12 cellular contexts compared by ENCODE assay signal in the genomic region with DNA sequence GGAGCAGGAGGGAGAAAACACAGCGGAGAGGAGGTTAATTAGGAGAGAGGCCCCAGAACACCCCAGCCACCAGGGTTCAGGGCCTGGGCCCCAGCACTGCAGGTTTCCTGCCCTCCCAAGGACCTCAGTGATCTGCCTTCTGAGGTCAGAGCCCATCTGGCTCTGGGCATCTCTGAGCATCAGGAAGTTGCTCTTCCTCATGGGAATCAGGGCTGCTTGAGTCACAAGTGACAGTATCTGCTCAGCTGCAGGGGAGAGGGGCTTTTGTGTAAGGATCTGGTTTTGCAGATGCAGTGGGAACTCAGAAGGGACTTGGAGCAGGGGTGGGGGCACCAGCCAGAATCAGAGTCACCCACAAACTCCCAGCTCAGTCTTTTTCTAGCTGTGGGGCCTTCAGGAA.
A peak's percentile ranks its signal among the peaks of the same experiment; 100 is the strongest.
DNase-seq lines count a peak whose midpoint lies in the region; ATAC-seq, FAIRE-seq and TF ChIP-seq lines count a peak whose summit lies in the region.
"Had no signal": no experiment of that assay in that cellular context is flagged by ENCODE, and none has a peak within 500 bp of the region (broad histone marks: within the 10 kb centered on the region; RNA-seq: fewer than 3 reads in every experiment).

No MANE protein-coding gene starts in this region.

- no peak overlapping the region for H3K9ac ChIP-seq in endodermal cell (ENCODE audit: extremely low read depth, low read length, poor library complexity, severe bottlenecking)

- FAIRE-seq in frontal cortex (lab: Jason Lieb, UNC): no peak

- no peaks in the 10 kb centered on the region for H3K36me3 ChIP-seq in endodermal cell (ENCODE audit: control insufficient read depth, insufficient read depth, low read length)
- H3K36me3 ChIP-seq: gastroesophageal sphincter, lower lobe of right lung, right atrium auricular region had no signal

- no peak for ATAC-seq in activated CD8-positive, alpha-beta memory T cell treated with anti-CD3 and anti-CD28 coated beads, Interleukin-2, amount 10 ng/mL, durations not matched to agents 7 days and 5 days
- no peak for ATAC-seq in stimulated activated effector memory CD8-positive, alpha-beta T cell treated with anti-CD3 and anti-CD28 coated beads, Interleukin-12 subunit alpha, Interleukin-12 subunit beta, amount 100 ng/mL, for 72 hours
- ATAC-seq: gastroesophageal sphincter, lower lobe of right lung had no signal

- H3K9me3 Mint-ChIP-seq in activated CD8-positive, alpha-beta memory T cell treated with anti-CD3 and anti-CD28 coated beads, Interleukin-2, amount 10 ng/mL, durations not matched to agents 7 days and 5 days (ENCODE audit: low read depth): no peaks in the 10 kb centered on the region
- H3K9me3 Mint-ChIP-seq in endodermal cell: no peaks in the 10 kb centered on the region
- no peaks in the 10 kb centered on the region for H3K9me3 Mint-ChIP-seq in stimulated activated effector memory CD8-positive, alpha-beta T cell treated with anti-CD3 and anti-CD28 coated beads, Interleukin-12 subunit alpha, Interleukin-12 subunit beta, amount 100 ng/mL, for 72 hours

- no peak overlapping the region for H3K4me3 ChIP-seq in endodermal cell (ENCODE audit: low read length)
- H3K4me3 ChIP-seq: gastroesophageal sphincter, lower lobe of right lung, right atrium auricular region had no signal

- H3K9me3 ChIP-seq in endodermal cell (ENCODE audit: control insufficient read depth, low read length): no peaks in the 10 kb centered on the region
- H3K9me3 ChIP-seq: gastroesophageal sphincter, lower lobe of right lung, right atrium auricular region had no signal

- H3K27ac ChIP-seq in endodermal cell (ENCODE audit: low read depth, low read length): peak overlapping the region; percentile 68
- H3K27ac ChIP-seq: gastroesophageal sphincter, lower lobe of right lung, right atrium auricular region had no signal

- no peak for TF ChIP-seq CTCF in endodermal cell (conservative IDR thresholded peaks at IDR 0.05)

- WGBS in endodermal cell (ENCODE audit: insufficient coverage in 1 of 2, insufficient read length in 1 of 2), 2 experiments: 100% methylated on average over 1 of the region's 1 CpG

- no peak for DNase-seq in activated CD8-positive, alpha-beta memory T cell treated with anti-CD3 and anti-CD28 coated beads, Interleukin-2, amount 10 ng/mL, durations not matched to agents 7 days and 5 days
- no peak for DNase-seq in activated CD8-positive, alpha-beta memory T cell treated with anti-CD3 and anti-CD28 coated beads, Interleukin-2, amount 50 U/mL, for 4 hours
- DNase-seq in NCI-H69 (lab: John Stamatoyannopoulos, UW) (peak; percentile 83), endodermal cell (no peak), retina (peak; percentile 52), frontal cortex (ENCODE audit: low spot score in 2 of 2) (no peak), midbrain (lab: John Stamatoyannopoulos, UW) (no peak)
- no peak for DNase-seq in stimulated activated effector memory CD8-positive, alpha-beta T cell treated with anti-CD3 and anti-CD28 coated beads, Interleukin-12 subunit alpha, Interleukin-12 subunit beta, amount 100 ng/mL, for 72 hours (ENCODE audit: low spot score in 2 of 2)
- DNase-seq: caudate nucleus, lower lobe of right lung had no signal

- H3K4me1 ChIP-seq in endodermal cell (ENCODE audit: control insufficient read depth, insufficient read depth, low read length): no peaks in the 10 kb centered on the region
- H3K4me1 ChIP-seq: lower lobe of right lung had no signal

- peaks cover 1% of the 10 kb centered on the region for H3K36me3 Mint-ChIP-seq in activated CD8-positive, alpha-beta memory T cell treated with anti-CD3 and anti-CD28 coated beads, Interleukin-2, amount 10 ng/mL, durations not matched to agents 7 days and 5 days
- H3K36me3 Mint-ChIP-seq in endodermal cell (ENCODE audit: low read depth): no peaks in the 10 kb centered on the region
- H3K36me3 Mint-ChIP-seq in stimulated activated effector memory CD8-positive, alpha-beta T cell treated with anti-CD3 and anti-CD28 coated beads, Interleukin-12 subunit alpha, Interleukin-12 subunit beta, amount 100 ng/mL, for 72 hours: no peaks in the 10 kb centered on the region

- peaks cover 12% of the 10 kb centered on the region for H3K27me3 ChIP-seq in endodermal cell (ENCODE audit: control insufficient read depth, insufficient read depth, low read length, poor library complexity, severe bottlenecking)
- H3K27me3 ChIP-seq: right atrium auricular region had no signal

- peaks cover 47% of the 10 kb centered on the region for H3K4me1 Mint-ChIP-seq in activated CD8-positive, alpha-beta memory T cell treated with anti-CD3 and anti-CD28 coated beads, Interleukin-2, amount 10 ng/mL, durations not matched to agents 7 days and 5 days
- H3K4me1 Mint-ChIP-seq in endodermal cell: peaks cover 8% of the 10 kb centered on the region
- H3K4me1 Mint-ChIP-seq in stimulated activated effector memory CD8-positive, alpha-beta T cell treated with anti-CD3 and anti-CD28 coated beads, Interleukin-12 subunit alpha, Interleukin-12 subunit beta, amount 100 ng/mL, for 72 hours: peaks cover 43% of the 10 kb centered on the region

- H3K27me3 Mint-ChIP-seq in activated CD8-positive, alpha-beta memory T cell treated with anti-CD3 and anti-CD28 coated beads, Interleukin-2, amount 10 ng/mL, durations not matched to agents 7 days and 5 days: peaks cover 30% of the 10 kb centered on the region
- H3K27me3 Mint-ChIP-seq in endodermal cell (ENCODE audit: insufficient read depth): peaks cover 25% of the 10 kb centered on the region

- no peak overlapping the region for H3K4me3 Mint-ChIP-seq in activated CD8-positive, alpha-beta memory T cell treated with anti-CD3 and anti-CD28 coated beads, Interleukin-2, amount 10 ng/mL, durations not matched to agents 7 days and 5 days
- no peak overlapping the region for H3K4me3 Mint-ChIP-seq in endodermal cell
- no peak overlapping the region for H3K4me3 Mint-ChIP-seq in stimulated activated effector memory CD8-positive, alpha-beta T cell treated with anti-CD3 and anti-CD28 coated beads, Interleukin-12 subunit alpha, Interleukin-12 subunit beta, amount 100 ng/mL, for 72 hours

- CTCF ChIA-PET in activated CD8-positive, alpha-beta memory T cell treated with anti-CD3 and anti-CD28 coated beads, Interleukin-2, amount 10 ng/mL, durations not matched to agents 7 days and 5 days (lab: Charles Lee): no interaction called here

- H3K27ac Mint-ChIP-seq in activated CD8-positive, alpha-beta memory T cell treated with anti-CD3 and anti-CD28 coated beads, Interleukin-2, amount 10 ng/mL, durations not matched to agents 7 days and 5 days: peak overlapping the region; percentile 66
- no peak overlapping the region for H3K27ac Mint-ChIP-seq in endodermal cell
- H3K27ac Mint-ChIP-seq in stimulated activated effector memory CD8-positive, alpha-beta T cell treated with anti-CD3 and anti-CD28 coated beads, Interleukin-12 subunit alpha, Interleukin-12 subunit beta, amount 100 ng/mL, for 72 hours: no peak overlapping the region

Comparison
In these comparisons a context has a peak if more than half of its experiments do, and no peak if none do; other contexts are left out.
1. DNase-seq: peak in NCI-H69 (single experiment) and retina (single experiment); none in activated CD8-positive, alpha-beta memory T cell treated with anti-CD3 and anti-CD28 coated beads, Interleukin-2, amount 10 ng/mL, durations not matched to agents 7 days and 5 days (single experiment), activated CD8-positive, alpha-beta memory T cell treated with anti-CD3 and anti-CD28 coated beads, Interleukin-2, amount 50 U/mL, for 4 hours (single experiment), endodermal cell (single experiment), frontal cortex (0 of 2), stimulated activated effector memory CD8-positive, alpha-beta T cell treated with anti-CD3 and anti-CD28 coated beads, Interleukin-12 subunit alpha, Interleukin-12 subunit beta, amount 100 ng/mL, for 72 hours (0 of 2) and midbrain (single experiment).